ENCODE assay signal across 19 cellular contexts in genomic region chr20:39897058-39897457, GRCh38.
DNase-seq lines count a peak whose midpoint lies in the region; ATAC-seq and TF ChIP-seq lines count a peak whose summit lies in the region.
"Had no signal": no experiment of that assay in that cellular context is flagged by ENCODE, and none has a peak within 500 bp of the region (broad histone marks: within the 10 kb centered on the region; RNA-seq: fewer than 3 reads in every experiment).

No MANE protein-coding gene starts in this region.

- no peak for TF ChIP-seq CTCF in fibroblast of lung (conservative IDR thresholded peaks at IDR 0.05 in 1 of 2, IDR thresholded peaks at IDR 0.05 in 1 of 2; ENCODE audit: low read depth in 1 of 2, low read length in 2 of 2)

- H3K27me3 ChIP-seq in fibroblast of lung (ENCODE audit: control insufficient read depth, insufficient read depth, low read length) (no peaks in the 10 kb centered on the region), skeletal muscle satellite cell (ENCODE audit: control insufficient read depth, insufficient read depth, low read length) (no peaks in the 10 kb centered on the region)
- H3K27me3 ChIP-seq: transverse colon had no signal

- no peaks in the 10 kb centered on the region for H3K4me1 Mint-ChIP-seq in activated T-cell treated with anti-CD3 and anti-CD28 coated beads, Interleukin-2, amount 50 U/mL, for 24 hours (ENCODE audit: low read depth)
- H3K4me1 Mint-ChIP-seq: CD4-positive, CD25-positive, alpha-beta regulatory T cell; nephron progenitor cell had no signal

- no peaks in the 10 kb centered on the region for H3K36me3 Mint-ChIP-seq in activated T-cell treated with anti-CD3 and anti-CD28 coated beads, Interleukin-2, amount 50 U/mL, for 24 hours (ENCODE audit: low read depth)
- H3K36me3 Mint-ChIP-seq: CD4-positive, CD25-positive, alpha-beta regulatory T cell had no signal

- peaks cover under 1% of the 10 kb centered on the region for H3K9me3 Mint-ChIP-seq in activated T-cell treated with anti-CD3 and anti-CD28 coated beads, Interleukin-2, amount 50 U/mL, for 24 hours
- H3K9me3 Mint-ChIP-seq: nephron progenitor cell had no signal

- H3K27ac Mint-ChIP-seq in activated T-cell treated with anti-CD3 and anti-CD28 coated beads, Interleukin-2, amount 50 U/mL, for 24 hours = no peak overlapping the region
- H3K27ac Mint-ChIP-seq: activated CD8-positive, alpha-beta T cell treated with anti-CD3 and anti-CD28 coated beads for 36 hours; CD4-positive, CD25-positive, alpha-beta regulatory T cell; nephron progenitor cell had no signal

- no peaks in the 10 kb centered on the region for H3K9me3 ChIP-seq in fibroblast of lung (ENCODE audit: control insufficient read depth, insufficient read depth, low read depth, low read length)
- no peaks in the 10 kb centered on the region for H3K9me3 ChIP-seq in skeletal muscle satellite cell (replicated peaks; ENCODE audit: low read length)
- H3K9me3 ChIP-seq: transverse colon had no signal

- H3K27ac ChIP-seq in fibroblast of lung (ENCODE audit: insufficient read depth, low read length) = no peak overlapping the region
- H3K27ac ChIP-seq: SK-N-MC, transverse colon had no signal

- H3K4me1 ChIP-seq in fibroblast of lung (ENCODE audit: control insufficient read depth, extremely low read depth, insufficient read depth, low read length) = peaks cover 9% of the 10 kb centered on the region
- peaks cover 32% of the 10 kb centered on the region for H3K4me1 ChIP-seq in skeletal muscle satellite cell (ENCODE audit: control insufficient read depth, insufficient read depth, low read length)
- H3K4me1 ChIP-seq: transverse colon had no signal

- ATAC-seq in GM21717 (IDR thresholded peaks at IDR 0.05; ENCODE audit: unreplicated experiment) = no peak
- ATAC-seq: activated CD8-positive, alpha-beta T cell treated with anti-CD3 and anti-CD28 coated beads for 36 hours had no signal

- H3K4me3 Mint-ChIP-seq in activated T-cell treated with anti-CD3 and anti-CD28 coated beads, Interleukin-2, amount 50 U/mL, for 24 hours = no peak overlapping the region
- H3K4me3 Mint-ChIP-seq: activated CD8-positive, alpha-beta T cell treated with anti-CD3 and anti-CD28 coated beads for 36 hours; CD4-positive, CD25-positive, alpha-beta regulatory T cell; nephron progenitor cell had no signal

- no peak overlapping the region for H3K9ac ChIP-seq in fibroblast of lung (ENCODE audit: insufficient read depth, low read length)
- peak overlapping the region; percentile 27 for H3K9ac ChIP-seq in skeletal muscle satellite cell (ENCODE audit: low read depth, low read length)

- DNase-seq in EL (peak; percentile 97), T1000 (lab: John Stamatoyannopoulos, UW) (peak; percentile 64), fibroblast of lung (ENCODE audit: low read depth in 2 of 2) (peak; percentile 90 to 97), HuH-7.5 (ENCODE audit: low spot score) (no peak), CD1c-positive myeloid dendritic cell (ENCODE audit: extremely low spot score) (no peak)
- DNase-seq in activated T-cell treated with anti-CD3 and anti-CD28 coated beads, Interleukin-2, amount 50 U/mL, for 24 hours = no peak
- DNase-seq: activated CD8-positive, alpha-beta T cell treated with anti-CD3 and anti-CD28 coated beads for 36 hours; anterior cingulate cortex; CD4-positive, CD25-positive, alpha-beta regulatory T cell; foreskin melanocyte; NCI-H1436 treated with DMSO at 0.1 percent for 48 hours; NCI-H345; nephron progenitor cell; retina; stimulated activated CD4-positive, alpha-beta T cell treated with anti-CD3 and anti-CD28 coated beads, Interleukin-4, amount 100 ng/mL, for 4 hours; transverse colon had no signal

- no peak overlapping the region for H3K4me2 ChIP-seq in fibroblast of lung (ENCODE audit: extremely low read depth, insufficient read depth, low read length)
- peak overlapping the region; percentile 15 for H3K4me2 ChIP-seq in skeletal muscle satellite cell (ENCODE audit: low read length)

- H4K20me1 ChIP-seq in fibroblast of lung (ENCODE audit: control insufficient read depth, extremely low read depth, insufficient read depth, low read length) = no peaks in the 10 kb centered on the region

- no peaks in the 10 kb centered on the region for H3K79me2 ChIP-seq in fibroblast of lung (ENCODE audit: control insufficient read depth, insufficient read depth, low read length)

- no peak overlapping the region for H2AFZ ChIP-seq in fibroblast of lung (ENCODE audit: low read length)

- H3K4me3 ChIP-seq in fibroblast of lung (replicated peaks in 1 of 4; ENCODE audit: control extremely low read depth in 1 of 4, insufficient read depth in 1 of 4, low read depth in 3 of 4, low read length in 4 of 4) = no peak overlapping the region
- no peak overlapping the region for H3K4me3 ChIP-seq in skeletal muscle satellite cell (ENCODE audit: low read length)
- H3K4me3 ChIP-seq: SK-N-MC, transverse colon had no signal

- peaks cover 2% of the 10 kb centered on the region for H3K27me3 Mint-ChIP-seq in activated T-cell treated with anti-CD3 and anti-CD28 coated beads, Interleukin-2, amount 50 U/mL, for 24 hours
- H3K27me3 Mint-ChIP-seq: CD4-positive, CD25-positive, alpha-beta regulatory T cell had no signal

- H3K36me3 ChIP-seq in fibroblast of lung (ENCODE audit: control insufficient read depth, insufficient read depth, low read length) = no peaks in the 10 kb centered on the region
- no peaks in the 10 kb centered on the region for H3K36me3 ChIP-seq in skeletal muscle satellite cell (ENCODE audit: insufficient read depth, low read length)
- H3K36me3 ChIP-seq: transverse colon had no signal

Comparison
In these comparisons a context has a peak if more than half of its experiments do, and no peak if none do; other contexts are left out.
1. DNase-seq: peak in EL (single experiment), T1000 (single experiment) and fibroblast of lung (2 of 2); none in HuH-7.5 (single experiment), CD1c-positive myeloid dendritic cell (single experiment) and activated T-cell treated with anti-CD3 and anti-CD28 coated beads, Interleukin-2, amount 50 U/mL, for 24 hours (single experiment).